8 cellular contexts compared by ENCODE assay signal in the genomic region with DNA sequence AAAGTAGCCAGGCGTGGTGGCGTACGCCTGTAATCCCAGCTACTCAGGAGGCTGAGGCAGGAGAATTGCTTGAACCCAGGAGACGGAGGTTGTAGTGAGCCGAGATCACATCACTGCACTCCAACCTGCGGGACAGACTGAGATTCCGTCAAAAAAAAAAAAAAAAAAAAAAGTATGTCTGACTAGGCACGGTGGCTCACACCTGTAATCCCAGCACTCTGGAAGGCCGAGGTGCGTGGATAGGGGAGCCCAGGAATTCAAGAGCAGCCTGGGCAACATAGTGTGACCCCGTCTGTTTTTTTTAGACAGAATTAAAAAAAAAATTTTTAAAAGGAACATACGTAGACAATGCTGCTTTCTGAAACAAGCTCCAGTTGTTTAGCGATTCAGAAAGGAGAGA. TPM values are rescaled to one million over a fixed set of nuclear protein-coding genes. Genes with fewer than 3 reads are reported as not detected.
DNase-seq lines count a peak whose midpoint lies in the region; ATAC-seq and TF ChIP-seq lines count a peak whose summit lies in the region.
"Not testable (repeated sequence)": the region's sequence is repeated elsewhere in the genome, so short reads cannot be mapped to it uniquely, and the experiment has no call there.

No MANE protein-coding gene starts in this region.

- intact Hi-C loops in vagina (cut with DNase I), result loop anchor here (5.0 to 10.0 kb wide), 2 partner anchors 102 to 275 kb away; a partner anchor contains a TSS

- TF ChIP-seq CTCF in HEK293 (tag by site-specific recombination; IDR thresholded peaks at IDR 0.05); epithelial cell of proximal tubule (conservative IDR thresholded peaks at IDR 0.05; ENCODE audit: low read depth, low read length); liver (IDR thresholded peaks at IDR 0.05; ENCODE audit: low read depth, low read length, missing input control); neutrophil (IDR thresholded peaks at IDR 0.05); vagina (IDR thresholded peaks at IDR 0.05): not testable (repeated sequence)

- peaks cover 36 to 56% of the 10 kb centered on the region in 2 donors for H3K36me3 Mint-ChIP-seq in activated naive CD4-positive, alpha-beta T cell treated with anti-CD3 and anti-CD28 coated beads, Interleukin-2, amount 50 U/mL, for 72 hours

- peak overlapping the region in 1 of 2 donors; percentile 32 for H3K9ac ChIP-seq in liver (ENCODE audit: low read depth in 1 of 2, low read length in 2 of 2)

- H3K27ac ChIP-seq in ACC112 (ENCODE audit: low read depth, low read length) (peak overlapping the region; percentile 83), liver (ENCODE audit: low read depth in 1 of 2, low read length in 2 of 2) (peak overlapping the region; percentile 37 to 42), neutrophil (peak overlapping the region; percentile 98), vagina (peak overlapping the region; percentile 22)
- not testable (repeated sequence) for H3K27ac ChIP-seq in HEK293 (ENCODE audit: extremely low read depth, low read depth, low read length)

- not testable (repeated sequence) for H3K9me3 ChIP-seq in HEK293 (ENCODE audit: control insufficient read depth, insufficient read depth, low read depth, low read length); liver (ENCODE audit: control insufficient read depth in 4 of 4, low read length in 3 of 4); neutrophil; vagina

- H3K27me3 ChIP-seq in ACC112 (ENCODE audit: insufficient read depth, low read length); liver (ENCODE audit: control insufficient read depth in 4 of 4, insufficient read depth in 4 of 4, low read length in 3 of 4); neutrophil; vagina: not testable (repeated sequence)

- ATAC-seq in activated naive CD4-positive, alpha-beta T cell treated with anti-CD3 and anti-CD28 coated beads, Interleukin-2, amount 50 U/mL, for 72 hours, result not testable (repeated sequence)

- DNase-seq in activated naive CD4-positive, alpha-beta T cell treated with anti-CD3 and anti-CD28 coated beads, Interleukin-2, amount 50 U/mL, for 72 hours (ENCODE audit: low spot score in 2 of 2); epithelial cell of proximal tubule (ENCODE audit: low read depth); vagina (ENCODE audit: extremely low spot score in 2 of 2): not testable (repeated sequence)
- DNase-seq in stimulated activated CD8-positive, alpha-beta memory T cell treated with anti-CD3 and anti-CD28 coated beads, Interleukin-4, amount 100 ng/mL, for 48 hours, result peak; percentile 6

- TF ChIP-seq POLR2A in vagina (IDR thresholded peaks at IDR 0.05), result not testable (repeated sequence)

- not testable (repeated sequence) for H2AFZ ChIP-seq in ACC112 (ENCODE audit: low read length, unreplicated experiment)

- peaks cover 28% of the 10 kb centered on the region for H3K4me1 ChIP-seq in ACC112 (ENCODE audit: control insufficient read depth, insufficient read depth, low read length, unreplicated experiment)
- not testable (repeated sequence) for H3K4me1 ChIP-seq in HEK293 (ENCODE audit: control insufficient read depth, insufficient read depth, low read length)
- H3K4me1 ChIP-seq in liver (ENCODE audit: control insufficient read depth in 4 of 4, insufficient read depth in 4 of 4, low read length in 3 of 4), result peaks cover 0 to 16% (median 8%) of the 10 kb centered on the region in 4 donors
- H3K4me1 ChIP-seq in neutrophil (ENCODE audit: control insufficient read depth in 1 of 2, insufficient read depth in 1 of 2, low read depth in 1 of 2, low read length in 1 of 2), result peaks cover 62 to 78% of the 10 kb centered on the region in 2 experiments
- peaks cover 66% of the 10 kb centered on the region for H3K4me1 ChIP-seq in vagina

- H3K4me3 ChIP-seq in ACC112 (ENCODE audit: low read depth, low read length), result peak overlapping the region; percentile 83
- not testable (repeated sequence) for H3K4me3 ChIP-seq in HEK293 (ENCODE audit: low read depth, low read length); liver (ENCODE audit: low read depth in 1 of 3, low read length in 3 of 3)
- peak overlapping the region; percentile 72 for H3K4me3 ChIP-seq in epithelial cell of proximal tubule (ENCODE audit: low read depth, low read length)
- peak overlapping the region; percentile 93 for H3K4me3 ChIP-seq in neutrophil (ENCODE audit: low read depth in 1 of 2, low read length in 1 of 2)
- H3K4me3 ChIP-seq in vagina, result peak overlapping the region in 1 of 2 donors; percentile 39

- peak overlapping the region; percentile 7 to 14 for H3K27ac Mint-ChIP-seq in activated naive CD4-positive, alpha-beta T cell treated with anti-CD3 and anti-CD28 coated beads, Interleukin-2, amount 50 U/mL, for 72 hours

- POLR2A ChIA-PET in HEK293 (lab: Yijun Ruan, JAX), result interaction anchor here (5.6 kb wide), 1 partner anchor 38 kb away, joined by 67 read pairs; a partner anchor contains a TSS

- CTCF ChIA-PET in HEK293 (lab: Yijun Ruan, JAX), result interaction anchor here (0.7 to 2.9 kb wide), 7 partner anchors 8 to 765 kb away, joined by 3 to 12 read pairs (median 9); no protein-coding TSS in a partner anchor

- TF ChIP-seq RAD21 in liver (IDR thresholded peaks at IDR 0.05), result not testable (repeated sequence)

- not testable (repeated sequence) for H3K9me3 Mint-ChIP-seq in activated naive CD4-positive, alpha-beta T cell treated with anti-CD3 and anti-CD28 coated beads, Interleukin-2, amount 50 U/mL, for 72 hours

- H3K36me3 ChIP-seq in ACC112 (ENCODE audit: insufficient read depth, low read length), result peaks cover 45% of the 10 kb centered on the region
- peaks cover 39 to 60% of the 10 kb centered on the region in 2 experiments for H3K36me3 ChIP-seq in HEK293 (ENCODE audit: control insufficient read depth in 2 of 2, insufficient read depth in 1 of 2, low read length in 2 of 2)
- peaks cover 7 to 39% (median 32%) of the 10 kb centered on the region in 4 donors for H3K36me3 ChIP-seq in liver (ENCODE audit: control insufficient read depth in 4 of 4, insufficient read depth in 3 of 4, low read depth in 1 of 4, low read length in 3 of 4)
- peaks cover 79% of the 10 kb centered on the region for H3K36me3 ChIP-seq in neutrophil
- peaks cover 6 to 50% of the 10 kb centered on the region in 2 donors for H3K36me3 ChIP-seq in vagina

- WGBS in liver, result 88% methylated on average over 13 of the region's 13 CpGs

- peaks cover 59% of the 10 kb centered on the region for H3K79me2 ChIP-seq in ACC112 (ENCODE audit: control insufficient read depth, insufficient read depth, low read length, unreplicated experiment)

TF ChIP-seq in HEK293, 187 proteins besides CTCF, POLR2A, EP300 and RAD21:
- TF ChIP-seq, protein P1, sequence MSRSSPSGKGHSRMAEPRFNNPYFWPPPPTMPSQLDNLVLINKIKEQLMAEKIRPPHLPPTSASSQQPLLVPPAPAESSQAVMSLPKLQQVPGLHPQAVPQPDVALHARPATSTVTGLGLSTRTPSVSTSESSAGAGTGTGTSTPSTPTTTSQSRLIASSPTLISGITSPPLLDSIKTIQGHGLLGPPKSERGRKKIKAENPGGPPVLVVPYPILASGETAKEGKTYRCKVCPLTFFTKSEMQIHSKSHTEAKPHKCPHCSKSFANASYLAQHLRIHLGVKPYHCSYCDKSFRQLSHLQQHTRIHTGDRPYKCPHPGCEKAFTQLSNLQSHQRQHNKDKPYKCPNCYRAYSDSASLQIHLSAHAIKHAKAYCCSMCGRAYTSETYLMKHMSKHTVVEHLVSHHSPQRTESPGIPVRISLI (tag by site-specific recombination; IDR thresholded peaks at IDR 0.05), result peak; percentile 72; the same call in 1 of the 2 replicates

RNA-seq across cellular contexts. Expression of a gene that starts 2.9 kb away (rescaled TPM):
- total RNA-seq in activated naive CD4-positive, alpha-beta T cell treated with anti-CD3 and anti-CD28 coated beads, Interleukin-2, amount 50 U/mL, for 72 hours, result 100 to 1,000 TPM; 154 to 182 TPM
- total RNA-seq in epithelial cell of proximal tubule (91.4 and 93.9 TPM in 2 replicates), liver (100 to 1,000 TPM; 292 to 952 TPM), vagina (597 TPM)
- 100 to 1,000 TPM; 143 to 722 TPM for polyA plus RNA-seq in liver

RNA-seq across cellular contexts. Expression of a gene that starts 37.2 kb away (rescaled TPM):
- total RNA-seq in activated naive CD4-positive, alpha-beta T cell treated with anti-CD3 and anti-CD28 coated beads, Interleukin-2, amount 50 U/mL, for 72 hours, result 10 to 100 TPM; 89.9 to 94.3 TPM
- total RNA-seq in epithelial cell of proximal tubule (82.3 and 82.5 TPM in 2 replicates), liver (10 to 100 TPM; 34.9 to 43.8 TPM), vagina (85.0 TPM)
- polyA plus RNA-seq in liver, result 10 to 100 TPM; 21.0 to 38.0 TPM
